ENCODE assay signal across 11 cellular contexts in genomic region chr3:196055683-196056270, GRCh38. TPM values are rescaled to one million over a fixed set of nuclear protein-coding genes. Genes with fewer than 3 reads are reported as not detected.
DNase-seq lines count a peak whose midpoint lies in the region; ATAC-seq and TF ChIP-seq lines count a peak whose summit lies in the region.
"Had no signal": no experiment of that assay in that cellular context is flagged by ENCODE, and none has a peak within 500 bp of the region (broad histone marks: within the 10 kb centered on the region; RNA-seq: fewer than 3 reads in every experiment).

No MANE protein-coding gene starts in this region.

- DNase-seq in GF-D8 (lab: John Stamatoyannopoulos, UW) (peak; percentile 91), M059J (ENCODE audit: low read depth) (peak; percentile 10), adipocyte (ENCODE audit: low read depth) (peak; percentile 5), mucosa of descending colon (no peak), glutamatergic neuron (no peak), mesenteric fat pad (ENCODE audit: low spot score) (no peak), NCI-H1105 (lab: John Stamatoyannopoulos, UW) (no peak)
- DNase-seq: CD4-positive, alpha-beta memory T cell; NCI-H226 had no signal

- H3K9me3 ChIP-seq in adipocyte (ENCODE audit: control insufficient read depth, low read length) = no peaks in the 10 kb centered on the region
- H3K9me3 ChIP-seq in mucosa of descending colon = no peaks in the 10 kb centered on the region

- H3K27me3 Mint-ChIP-seq in glutamatergic neuron (ENCODE audit: unreplicated experiment) = no peaks in the 10 kb centered on the region
- H3K27me3 Mint-ChIP-seq: CD4-positive, alpha-beta memory T cell had no signal

- ATAC-seq in mucosa of descending colon (peak; percentile 44), GM21737 (IDR thresholded peaks at IDR 0.05; ENCODE audit: unreplicated experiment) (no peak)

- no peak overlapping the region for H3K4me3 ChIP-seq in adipocyte (ENCODE audit: low read length)
- H3K4me3 ChIP-seq in mucosa of descending colon = no peak overlapping the region
- H3K4me3 ChIP-seq: cardiac muscle cell had no signal

- intact Hi-C loops in mucosa of descending colon (cut with DNase I, micrococcal nuclease) = no loop called here

- H3K36me3 ChIP-seq in adipocyte (ENCODE audit: control insufficient read depth, insufficient read depth, low read length, severe bottlenecking) (peaks cover 89% of the 10 kb centered on the region), mucosa of descending colon (ENCODE audit: low read depth) (peaks cover 38% of the 10 kb centered on the region)

- no peak overlapping the region for H3K27ac Mint-ChIP-seq in glutamatergic neuron (ENCODE audit: unreplicated experiment)

- H3K4me1 ChIP-seq in adipocyte (ENCODE audit: control insufficient read depth, insufficient read depth, low read length) (peaks cover 3% of the 10 kb centered on the region), mucosa of descending colon (ENCODE audit: low read depth) (no peaks in the 10 kb centered on the region)

- no peak overlapping the region for H3K4me3 Mint-ChIP-seq in glutamatergic neuron (ENCODE audit: unreplicated experiment)
- H3K4me3 Mint-ChIP-seq: CD4-positive, alpha-beta memory T cell had no signal

- H3K9ac ChIP-seq in adipocyte (ENCODE audit: low read length) = no peak overlapping the region

- TF ChIP-seq CTCF in mucosa of descending colon (IDR thresholded peaks at IDR 0.05) (no peak), glutamatergic neuron (IDR thresholded peaks at IDR 0.05; ENCODE audit: partially characterized antibody, unreplicated experiment) (no peak)

- H3K4me1 Mint-ChIP-seq in glutamatergic neuron (ENCODE audit: low read depth, unreplicated experiment) = no peaks in the 10 kb centered on the region

- no peaks in the 10 kb centered on the region for H3K27me3 ChIP-seq in adipocyte (replicated peaks; ENCODE audit: control insufficient read depth, insufficient read depth, low read length)
- H3K27me3 ChIP-seq: cardiac muscle cell had no signal

- H3K36me3 Mint-ChIP-seq in glutamatergic neuron (ENCODE audit: unreplicated experiment) = no peaks in the 10 kb centered on the region

- H3K9me3 Mint-ChIP-seq in glutamatergic neuron (ENCODE audit: unreplicated experiment) = peaks cover 1% of the 10 kb centered on the region

RNA-seq across cellular contexts. Expression of gene TFRC, which starts 26.1 kb away (rescaled TPM):
- 57.6 and 89.3 TPM in 2 replicates for total RNA-seq in M059J (2014; rRNA removed; shearing (Covaris generic))
- total RNA-seq in mucosa of descending colon (100 to 1,000 TPM; 119 to 225 (median 167) TPM), glutamatergic neuron (ENCODE audit: unreplicated experiment) (35.8 TPM), mesenteric fat pad (291 TPM)

Comparison
In these comparisons a context has a peak if more than half of its experiments do, and no peak if none do; other contexts are left out.
1. DNase-seq: peak in GF-D8 (single experiment), M059J (single experiment) and adipocyte (single experiment); none in mucosa of descending colon (0 of 3), glutamatergic neuron (single experiment), mesenteric fat pad (single experiment) and NCI-H1105 (single experiment).